In the genomic region with DNA sequence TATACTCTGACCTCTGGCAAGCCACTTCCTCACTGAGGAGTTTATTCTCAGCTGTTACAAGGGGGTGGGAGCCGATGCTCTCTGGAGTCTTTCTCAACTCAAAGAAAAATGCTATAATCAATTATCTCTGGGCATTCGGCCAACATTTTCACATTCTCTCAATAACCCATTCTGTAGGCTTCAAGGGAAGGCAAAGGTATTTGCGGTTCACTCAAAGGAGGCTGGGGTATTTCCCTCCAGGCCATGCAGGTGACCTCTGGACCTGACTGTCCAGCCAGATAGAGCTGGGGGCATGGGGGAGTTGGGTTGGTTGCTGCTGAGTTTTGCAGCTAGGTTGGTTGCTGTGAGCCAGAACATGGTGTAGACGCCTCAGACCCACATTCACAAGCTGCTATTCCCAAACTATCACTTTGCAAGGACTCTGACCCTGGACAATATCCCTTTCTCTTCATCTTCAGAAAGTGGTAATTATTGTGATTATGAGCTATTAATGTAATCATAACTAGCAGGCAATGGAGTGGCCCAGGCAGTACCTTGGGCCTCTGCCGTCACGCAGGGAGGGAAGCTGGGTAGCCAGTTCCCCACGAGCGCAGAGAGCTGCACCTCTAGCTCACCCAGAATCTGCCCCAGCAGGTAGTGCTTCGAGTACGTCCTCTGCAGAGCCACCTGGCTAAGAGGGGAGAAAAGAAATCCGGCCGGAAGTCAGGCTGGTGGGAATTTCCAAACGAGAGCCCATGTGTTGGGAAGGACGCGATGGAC, we compare ENCODE assay signal across 22 cellular contexts. TPM values are rescaled to one million over a fixed set of nuclear protein-coding genes. Genes with fewer than 3 reads are reported as not detected.
DNase-seq lines count a peak whose midpoint lies in the region; ATAC-seq and TF ChIP-seq lines count a peak whose summit lies in the region.
"Had no signal": no experiment of that assay in that cellular context is flagged by ENCODE, and none has a peak within 500 bp of the region (broad histone marks: within the 10 kb centered on the region; RNA-seq: fewer than 3 reads in every experiment).

No MANE protein-coding gene starts in this region.

- ATAC-seq in right lobe of liver (peak; percentile 35 to 72 (median 53)), natural killer cell (no peak), HG02798 (IDR thresholded peaks at IDR 0.05; ENCODE audit: poor library complexity, unreplicated experiment) (no peak)
- ATAC-seq: Panc1 had no signal

- TF ChIP-seq POLR2A in right lobe of liver (IDR thresholded peaks at IDR 0.05), result no peak

- no peaks in the 10 kb centered on the region for H3K9me3 ChIP-seq in right lobe of liver

- 33% methylated on average over 14 of the region's 15 CpGs for WGBS in right lobe of liver (ENCODE audit: insufficient coverage, low coverage, low lambda C conversion rate, missing lambda C conversion rate)

- H3K4me3 ChIP-seq in right lobe of liver, result no peak overlapping the region

- DNase-seq in DMS79 (lab: John Stamatoyannopoulos, UW) (peak; percentile 12), NCI-H1092 (lab: John Stamatoyannopoulos, UW) (peak; percentile 29), NCI-H69 (lab: John Stamatoyannopoulos, UW) (peak; percentile 85), right lobe of liver (no peak), natural killer cell (no peak), NCI-H2029 treated with DMSO at 0.1 percent for 48 hours (lab: John Stamatoyannopoulos, UW) (no peak)
- DNase-seq in activated CD4-positive, alpha-beta T cell treated with anti-CD3 and anti-CD28 coated beads for 4 hours, result no peak
- DNase-seq: activated T-cell treated with anti-CD3 and anti-CD28 coated beads, Interleukin-2, amount 50 U/mL, for 24 hours; brain microvascular endothelial cell; foreskin melanocyte; NCI-H510A treated with DMSO at 0.1 percent for 48 hours; stimulated activated CD4-positive, alpha-beta T cell treated with anti-CD3 and anti-CD28 coated beads, Interleukin-4, amount 100 ng/mL, for 4 hours; SW 1271 had no signal

- no peaks in the 10 kb centered on the region for H3K4me1 Mint-ChIP-seq in natural killer cell
- H3K4me1 Mint-ChIP-seq: activated naive CD4-positive, alpha-beta T cell treated with anti-CD3 and anti-CD28 coated beads, Interleukin-2, amount 50 U/mL, for 24 hours; IgD-negative memory B cell had no signal

- no peak overlapping the region for H3K4me3 Mint-ChIP-seq in natural killer cell
- H3K4me3 Mint-ChIP-seq: activated naive CD4-positive, alpha-beta T cell treated with anti-CD3 and anti-CD28 coated beads, Interleukin-2, amount 50 U/mL, for 24 hours; activated T-cell treated with anti-CD3 and anti-CD28 coated beads, Interleukin-2, amount 50 U/mL, for 24 hours; IgD-negative memory B cell had no signal

- H3K36me3 ChIP-seq in right lobe of liver, result no peaks in the 10 kb centered on the region
- H3K36me3 ChIP-seq: brain microvascular endothelial cell had no signal

- H3K4me1 ChIP-seq in right lobe of liver, result peaks cover 0 to 14% (median 0%) of the 10 kb centered on the region in 4 donors

- no peak overlapping the region for H3K27ac ChIP-seq in right lobe of liver
- H3K27ac ChIP-seq: brain microvascular endothelial cell had no signal

- TF ChIP-seq CTCF in right lobe of liver (IDR thresholded peaks at IDR 0.05) (no peak), natural killer cell (IDR thresholded peaks at IDR 0.05) (no peak)

- no peaks in the 10 kb centered on the region for H3K36me3 Mint-ChIP-seq in natural killer cell
- H3K36me3 Mint-ChIP-seq: activated naive CD4-positive, alpha-beta T cell treated with anti-CD3 and anti-CD28 coated beads, Interleukin-2, amount 50 U/mL, for 24 hours had no signal

- peaks cover 7 to 30% of the 10 kb centered on the region in 2 donors for H3K27me3 Mint-ChIP-seq in natural killer cell (ENCODE audit: low read depth in 2 of 2)

- intact Hi-C loops in right lobe of liver (cut with DNase I) (no loop called here), natural killer cell (cut with micrococcal nuclease) (no loop called here)

- H3K27ac Mint-ChIP-seq in natural killer cell, result no peak overlapping the region
- H3K27ac Mint-ChIP-seq: activated naive CD4-positive, alpha-beta T cell treated with anti-CD3 and anti-CD28 coated beads, Interleukin-2, amount 50 U/mL, for 24 hours; activated T-cell treated with anti-CD3 and anti-CD28 coated beads, Interleukin-2, amount 50 U/mL, for 24 hours; IgD-negative memory B cell had no signal

- H3K27me3 ChIP-seq in right lobe of liver, result peaks cover 0 to 6% of the 10 kb centered on the region in 2 donors
- H3K27me3 ChIP-seq: brain microvascular endothelial cell had no signal

- no peaks in the 10 kb centered on the region for H3K9me3 Mint-ChIP-seq in natural killer cell
- H3K9me3 Mint-ChIP-seq: activated naive CD4-positive, alpha-beta T cell treated with anti-CD3 and anti-CD28 coated beads, Interleukin-2, amount 50 U/mL, for 24 hours; activated T-cell treated with anti-CD3 and anti-CD28 coated beads, Interleukin-2, amount 50 U/mL, for 24 hours had no signal

RNA-seq across cellular contexts. Expression of gene AIPL1, which starts 42.1 kb away (rescaled TPM):
- total RNA-seq in right lobe of liver (not detected), natural killer cell (not detected)
- total RNA-seq: endothelial cell of umbilical vein, lower leg skin, myocyte, skeletal muscle tissue, temporal lobe had no signal

RNA-seq across cellular contexts. Expression of gene PIMREG, which starts 51.5 kb away (rescaled TPM):
- under 1 TPM in 2 of 6 experiments, not detected in 4; 0.18 to 0.37 TPM for total RNA-seq in right lobe of liver
- total RNA-seq in natural killer cell, result 1 to 10 TPM in 1 of 3 donors, under 1 TPM in 2; 0.73 to 1.4 (median 0.78) TPM

Comparison
In these comparisons a context has a peak if more than half of its experiments do, and no peak if none do; other contexts are left out.
1. DNase-seq: peak in DMS79 (single experiment), NCI-H1092 (single experiment) and NCI-H69 (single experiment); none in right lobe of liver (0 of 3), activated CD4-positive, alpha-beta T cell treated with anti-CD3 and anti-CD28 coated beads for 4 hours (0 of 2), natural killer cell (single experiment) and NCI-H2029 treated with DMSO at 0.1 percent for 48 hours (single experiment).
2. ATAC-seq: peak in right lobe of liver (4 of 4); none in natural killer cell (0 of 3) and HG02798 (single experiment).